8 cellular contexts compared by ENCODE assay signal in genomic region chr2:79887747-79888374, GRCh38.
DNase-seq lines count a peak whose midpoint lies in the region; ATAC-seq lines count a peak whose summit lies in the region.

No MANE protein-coding gene starts in this region.

- peaks cover 0 to 18% (median 8%) of the 10 kb centered on the region in 5 donors for H3K27me3 Mint-ChIP-seq in naive thymus-derived CD4-positive, alpha-beta T cell

- H3K4me3 Mint-ChIP-seq in naive thymus-derived CD4-positive, alpha-beta T cell, result no peak overlapping the region

- no peak overlapping the region for H3K27ac Mint-ChIP-seq in naive thymus-derived CD4-positive, alpha-beta T cell

- intact Hi-C loops in naive thymus-derived CD4-positive, alpha-beta T cell (cut with micrococcal nuclease), result no loop called here

- CTCF ChIA-PET in naive thymus-derived CD4-positive, alpha-beta T cell (lab: Charles Lee), result no interaction called here

- ATAC-seq in GM18909 (IDR thresholded peaks at IDR 0.05; ENCODE audit: poor library complexity, unreplicated experiment), result peak; percentile 79
- no peak for ATAC-seq in naive thymus-derived CD4-positive, alpha-beta T cell

- H3K27ac ChIP-seq in naive thymus-derived CD4-positive, alpha-beta T cell (ENCODE audit: low read depth, low read length), result no peak overlapping the region

- H3K9me3 Mint-ChIP-seq in naive thymus-derived CD4-positive, alpha-beta T cell, result no peaks in the 10 kb centered on the region

- H3K27me3 ChIP-seq in naive thymus-derived CD4-positive, alpha-beta T cell (ENCODE audit: control insufficient read depth in 2 of 2, insufficient read depth in 2 of 2, low read length in 2 of 2), result no peaks in the 10 kb centered on the region

- no peak overlapping the region for H3K4me3 ChIP-seq in naive thymus-derived CD4-positive, alpha-beta T cell (ENCODE audit: low read length)

- POLR2A ChIA-PET in naive thymus-derived CD4-positive, alpha-beta T cell (lab: Charles Lee), result no interaction called here

- no peaks in the 10 kb centered on the region for H3K36me3 ChIP-seq in naive thymus-derived CD4-positive, alpha-beta T cell (ENCODE audit: control insufficient read depth in 2 of 3, insufficient read depth in 3 of 3, low read length in 3 of 3)

- DNase-seq in DMS79 treated with DMSO at 0.1 percent for 48 hours (lab: John Stamatoyannopoulos, UW), result peak; percentile 39
- DNase-seq in DMS79 (lab: John Stamatoyannopoulos, UW), result no peak
- peak; percentile 25 for DNase-seq in HS-5 (ENCODE audit: low read depth)
- DNase-seq in OCI-M1 (lab: John Stamatoyannopoulos, UW), result peak; percentile 64
- peak; percentile 44 to 66 for DNase-seq in dermis microvascular lymphatic vessel endothelial cell (ENCODE audit: low read depth in 2 of 2)
- DNase-seq in naive thymus-derived CD4-positive, alpha-beta T cell, result peak in 5 of 9 donors; percentile 0 to 17 (median 5)
- no peak for DNase-seq in NCI-H187 (lab: John Stamatoyannopoulos, UW)

- H3K9me3 ChIP-seq in naive thymus-derived CD4-positive, alpha-beta T cell (ENCODE audit: control insufficient read depth in 2 of 3, low read length in 3 of 3), result no peaks in the 10 kb centered on the region

- H3K4me1 ChIP-seq in naive thymus-derived CD4-positive, alpha-beta T cell (ENCODE audit: control insufficient read depth in 2 of 2, insufficient read depth in 2 of 2, low read length in 2 of 2), result no peaks in the 10 kb centered on the region

- no peaks in the 10 kb centered on the region for H3K4me1 Mint-ChIP-seq in naive thymus-derived CD4-positive, alpha-beta T cell

- H3K36me3 Mint-ChIP-seq in naive thymus-derived CD4-positive, alpha-beta T cell, result no peaks in the 10 kb centered on the region

Comparison
In these comparisons a context has a peak if more than half of its experiments do, and no peak if none do; other contexts are left out.
1. DNase-seq: peak in DMS79 treated with DMSO at 0.1 percent for 48 hours (single experiment), HS-5 (single experiment), OCI-M1 (single experiment), dermis microvascular lymphatic vessel endothelial cell (2 of 2) and naive thymus-derived CD4-positive, alpha-beta T cell (5 of 9); none in DMS79 (single experiment) and NCI-H187 (0 of 2).